24 cellular contexts compared by ENCODE assay signal in genomic region chr11:15115686-15116085, GRCh38. TPM values are rescaled to one million over a fixed set of nuclear protein-coding genes. Genes with fewer than 3 reads are reported as not detected.
"Had no signal": no experiment of that assay in that cellular context is flagged by ENCODE, and none has a peak within 500 bp of the region (broad histone marks: within the 10 kb centered on the region; RNA-seq: fewer than 3 reads in every experiment).

No MANE protein-coding gene starts in this region.

- H3K79me2 ChIP-seq: hepatocyte had no signal

- H3K9me3 ChIP-seq: gastroesophageal sphincter, right atrium auricular region, suprapubic skin, tibial artery had no signal

- H3K4me3 ChIP-seq: hepatocyte, lung, smooth muscle cell had no signal

- H3K36me3 ChIP-seq: gastroesophageal sphincter, right atrium auricular region, suprapubic skin, tibial artery had no signal

- H3K27ac Mint-ChIP-seq: nephron progenitor cell had no signal

- H3K27ac ChIP-seq: dorsolateral prefrontal cortex, hepatocyte, right atrium auricular region, suprapubic skin, tibial artery had no signal

- H2AFZ ChIP-seq: hepatocyte had no signal

- FAIRE-seq: endometrium, kidney had no signal

- DNase-seq: dorsolateral prefrontal cortex; effector memory CD4-positive, alpha-beta T cell; foreskin fibroblast; glutamatergic neuron; kidney; left cardiac atrium; left ventricle myocardium superior; mesendoderm; naive thymus-derived CD4-positive, alpha-beta T cell; nephron progenitor cell; posterior cingulate gyrus; stimulated activated CD4-positive, alpha-beta T cell treated with anti-CD3 and anti-CD28 coated beads, Interleukin-2, amount 100 ng/mL, for 48 hours; stimulated activated naive CD8-positive, alpha-beta T cell treated with anti-CD3 and anti-CD28 coated beads, Interleukin-15, Interleukin-2, amounts not matched to agents 100 U/mL and 50 U/mL, for 24 hours; tibial artery had no signal

- H3K27me3 ChIP-seq: right atrium auricular region had no signal

- ATAC-seq: esophagus mucosa; gastroesophageal sphincter; left ventricle myocardium superior; naive thymus-derived CD4-positive, alpha-beta T cell; stimulated activated naive CD8-positive, alpha-beta T cell treated with anti-CD3 and anti-CD28 coated beads, Interleukin-15, Interleukin-2, amounts not matched to agents 100 U/mL and 50 U/mL, for 24 hours had no signal

- H3K9me3 Mint-ChIP-seq: nephron progenitor cell had no signal

RNA-seq across cellular contexts. Expression of gene INSC, which starts 1.0 kb away (rescaled TPM):
- total RNA-seq: pulmonary artery endothelial cell, smooth muscle cell had no signal
- polyA plus RNA-seq: hepatocyte, smooth muscle cell had no signal

RNA-seq across cellular contexts. Expression of gene CALCB, which starts 42.3 kb away (rescaled TPM):
- total RNA-seq: cardiac septum, esophagus mucosa, gastroesophageal sphincter, left cardiac atrium, left ventricle myocardium superior, right atrium auricular region, smooth muscle cell had no signal
- polyA plus RNA-seq: smooth muscle cell had no signal
